In genomic region chr2:85303780-85304531, GRCh38 we compare ENCODE assay signal across 1 cellular context.
A peak's percentile ranks its signal among the peaks of the same experiment; 100 is the strongest.
TF ChIP-seq lines count a peak whose summit lies in the region.

No MANE protein-coding gene starts in this region.

TF ChIP-seq in HepG2, 621 proteins besides CTCF, POLR2A, EP300 and RAD21 (continues in another document):
- no peak for TF ChIP-seq ZNF510 (CRISPR knock-in tag; IDR thresholded peaks at IDR 0.05; ENCODE audit: low read depth)
- TF ChIP-seq ZNF713 (CRISPR knock-in tag; IDR thresholded peaks at IDR 0.05) = 0 out of 2 replicates have a peak, but pooled peaks have one; percentile 42
- peak; percentile 42; the same call in 1 of the 2 replicates for TF ChIP-seq KDM2A (CRISPR knock-in tag; IDR thresholded peaks at IDR 0.05; ENCODE audit: borderline replicate concordance, low read depth)
- TF ChIP-seq SIN3B (IDR thresholded peaks at IDR 0.05; ENCODE audit: low read length) = no peak
- no peak for TF ChIP-seq ATAD3A (CRISPR knock-in tag; IDR thresholded peaks at IDR 0.05)
- TF ChIP-seq, protein P1, sequence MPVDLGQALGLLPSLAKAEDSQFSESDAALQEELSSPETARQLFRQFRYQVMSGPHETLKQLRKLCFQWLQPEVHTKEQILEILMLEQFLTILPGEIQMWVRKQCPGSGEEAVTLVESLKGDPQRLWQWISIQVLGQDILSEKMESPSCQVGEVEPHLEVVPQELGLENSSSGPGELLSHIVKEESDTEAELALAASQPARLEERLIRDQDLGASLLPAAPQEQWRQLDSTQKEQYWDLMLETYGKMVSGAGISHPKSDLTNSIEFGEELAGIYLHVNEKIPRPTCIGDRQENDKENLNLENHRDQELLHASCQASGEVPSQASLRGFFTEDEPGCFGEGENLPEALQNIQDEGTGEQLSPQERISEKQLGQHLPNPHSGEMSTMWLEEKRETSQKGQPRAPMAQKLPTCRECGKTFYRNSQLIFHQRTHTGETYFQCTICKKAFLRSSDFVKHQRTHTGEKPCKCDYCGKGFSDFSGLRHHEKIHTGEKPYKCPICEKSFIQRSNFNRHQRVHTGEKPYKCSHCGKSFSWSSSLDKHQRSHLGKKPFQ (CRISPR knock-in tag; IDR thresholded peaks at IDR 0.05; ENCODE audit: insufficient replicate concordance) = no peak
- no peak for TF ChIP-seq ZNF670 (CRISPR knock-in tag; IDR thresholded peaks at IDR 0.05; ENCODE audit: borderline replicate concordance)
- TF ChIP-seq, protein P2, sequence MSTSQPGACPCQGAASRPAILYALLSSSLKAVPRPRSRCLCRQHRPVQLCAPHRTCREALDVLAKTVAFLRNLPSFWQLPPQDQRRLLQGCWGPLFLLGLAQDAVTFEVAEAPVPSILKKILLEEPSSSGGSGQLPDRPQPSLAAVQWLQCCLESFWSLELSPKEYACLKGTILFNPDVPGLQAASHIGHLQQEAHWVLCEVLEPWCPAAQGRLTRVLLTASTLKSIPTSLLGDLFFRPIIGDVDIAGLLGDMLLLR (CRISPR knock-in tag; IDR thresholded peaks at IDR 0.05) = no peak
- TF ChIP-seq ZNF746 (CRISPR knock-in tag; IDR thresholded peaks at IDR 0.05) = no peak
- TF ChIP-seq ZNF589 (CRISPR knock-in tag; conservative IDR thresholded peaks at IDR 0.05) = no peak
- TF ChIP-seq CREM (IDR thresholded peaks at IDR 0.05) = no peak
- TF ChIP-seq CREM (CRISPR knock-in tag; IDR thresholded peaks at IDR 0.05) = no peak
- no peak for TF ChIP-seq CCAR2 (optimal IDR thresholded peaks at IDR 0.05; ENCODE audit: low read depth, low read length)
- TF ChIP-seq SMC3 (IDR thresholded peaks at IDR 0.05; ENCODE audit: low read length) = no peak
- 0 out of 2 replicates have a peak, but pooled peaks have one; percentile 28 for TF ChIP-seq MIER3 (CRISPR knock-in tag; IDR thresholded peaks at IDR 0.05; ENCODE audit: borderline replicate concordance)
- no peak for TF ChIP-seq YEATS2 (CRISPR knock-in tag; IDR thresholded peaks at IDR 0.05; ENCODE audit: borderline replicate concordance)
- TF ChIP-seq SSRP1 (CRISPR knock-in tag; IDR thresholded peaks at IDR 0.05) = no peak
- peak; percentile 28; the same call in 1 of the 2 replicates for TF ChIP-seq SALL1 (CRISPR knock-in tag; IDR thresholded peaks at IDR 0.05)
- TF ChIP-seq ZBTB42 (CRISPR knock-in tag; IDR thresholded peaks at IDR 0.05) = no peak
- no peak for TF ChIP-seq ZNF235 (CRISPR knock-in tag; IDR thresholded peaks at IDR 0.05; ENCODE audit: borderline replicate concordance)
- TF ChIP-seq, protein P3, sequence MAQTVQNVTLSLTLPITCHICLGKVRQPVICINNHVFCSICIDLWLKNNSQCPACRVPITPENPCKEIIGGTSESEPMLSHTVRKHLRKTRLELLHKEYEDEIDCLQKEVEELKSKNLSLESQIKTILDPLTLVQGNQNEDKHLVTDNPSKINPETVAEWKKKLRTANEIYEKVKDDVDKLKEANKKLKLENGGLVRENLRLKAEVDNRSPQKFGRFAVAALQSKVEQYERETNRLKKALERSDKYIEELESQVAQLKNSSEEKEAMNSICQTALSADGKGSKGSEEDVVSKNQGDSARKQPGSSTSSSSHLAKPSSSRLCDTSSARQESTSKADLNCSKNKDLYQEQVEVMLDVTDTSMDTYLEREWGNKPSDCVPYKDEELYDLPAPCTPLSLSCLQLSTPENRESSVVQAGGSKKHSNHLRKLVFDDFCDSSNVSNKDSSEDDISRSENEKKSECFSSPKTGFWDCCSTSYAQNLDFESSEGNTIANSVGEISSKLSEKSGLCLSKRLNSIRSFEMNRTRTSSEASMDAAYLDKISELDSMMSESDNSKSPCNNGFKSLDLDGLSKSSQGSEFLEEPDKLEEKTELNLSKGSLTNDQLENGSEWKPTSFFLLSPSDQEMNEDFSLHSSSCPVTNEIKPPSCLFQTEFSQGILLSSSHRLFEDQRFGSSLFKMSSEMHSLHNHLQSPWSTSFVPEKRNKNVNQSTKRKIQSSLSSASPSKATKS (CRISPR knock-in tag; IDR thresholded peaks at IDR 0.05) = no peak
- no peak for TF ChIP-seq HES4 (CRISPR knock-in tag; IDR thresholded peaks at IDR 0.05; ENCODE audit: borderline replicate concordance)
- peak; percentile 72 for TF ChIP-seq ZNF225 (CRISPR knock-in tag; IDR thresholded peaks at IDR 0.05)
- TF ChIP-seq POLR2AphosphoS2 (IDR thresholded peaks at IDR 0.05; ENCODE audit: low read depth, low read length) = no peak
- no peak for TF ChIP-seq ZFYVE20 (CRISPR knock-in tag; IDR thresholded peaks at IDR 0.05; ENCODE audit: borderline replicate concordance, low read depth)
- 0 out of 2 replicates have a peak, but pooled peaks have one; percentile 40 for TF ChIP-seq CSRNP1 (CRISPR knock-in tag; IDR thresholded peaks at IDR 0.05)
- no peak for TF ChIP-seq ZNF12 (CRISPR knock-in tag; IDR thresholded peaks at IDR 0.05)
- 0 out of 2 replicates have a peak, but pooled peaks have one; percentile 18 for TF ChIP-seq SAP130 (CRISPR knock-in tag; IDR thresholded peaks at IDR 0.05; ENCODE audit: low read depth)
- TF ChIP-seq POLR2AphosphoS5 (IDR thresholded peaks at IDR 0.05; ENCODE audit: low read depth, low read length) = no peak
- no peak for TF ChIP-seq RARA (CRISPR knock-in tag; IDR thresholded peaks at IDR 0.05)
- TF ChIP-seq NFE2L1 (CRISPR knock-in tag; IDR thresholded peaks at IDR 0.05; ENCODE audit: borderline replicate concordance) = 0 out of 2 replicates have a peak, but pooled peaks have one; percentile 30
- no peak for TF ChIP-seq CENPX (CRISPR knock-in tag; IDR thresholded peaks at IDR 0.05)
- no peak for TF ChIP-seq ZNF264 (CRISPR knock-in tag; IDR thresholded peaks at IDR 0.05)
- TF ChIP-seq, protein P4, sequence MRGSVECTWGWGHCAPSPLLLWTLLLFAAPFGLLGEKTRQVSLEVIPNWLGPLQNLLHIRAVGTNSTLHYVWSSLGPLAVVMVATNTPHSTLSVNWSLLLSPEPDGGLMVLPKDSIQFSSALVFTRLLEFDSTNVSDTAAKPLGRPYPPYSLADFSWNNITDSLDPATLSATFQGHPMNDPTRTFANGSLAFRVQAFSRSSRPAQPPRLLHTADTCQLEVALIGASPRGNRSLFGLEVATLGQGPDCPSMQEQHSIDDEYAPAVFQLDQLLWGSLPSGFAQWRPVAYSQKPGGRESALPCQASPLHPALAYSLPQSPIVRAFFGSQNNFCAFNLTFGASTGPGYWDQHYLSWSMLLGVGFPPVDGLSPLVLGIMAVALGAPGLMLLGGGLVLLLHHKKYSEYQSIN (CRISPR knock-in tag; IDR thresholded peaks at IDR 0.05; ENCODE audit: borderline replicate concordance) = no peak
- TF ChIP-seq DMAP1 (CRISPR knock-in tag; IDR thresholded peaks at IDR 0.05) = no peak
- TF ChIP-seq NFYB (CRISPR knock-in tag; IDR thresholded peaks at IDR 0.05) = no peak
- 0 out of 2 replicates have a peak, but pooled peaks have one; percentile 28 for TF ChIP-seq EED (CRISPR knock-in tag; IDR thresholded peaks at IDR 0.05)
- TF ChIP-seq ZMYM2 (CRISPR knock-in tag; IDR thresholded peaks at IDR 0.05) = no peak
- no peak for TF ChIP-seq EHMT2 (IDR thresholded peaks at IDR 0.05; ENCODE audit: borderline replicate concordance, low read depth, low read length)
- TF ChIP-seq SCMH1 (CRISPR knock-in tag; IDR thresholded peaks at IDR 0.05; ENCODE audit: borderline replicate concordance) = no peak
- TF ChIP-seq ZNF598 (CRISPR knock-in tag; IDR thresholded peaks at IDR 0.05; ENCODE audit: borderline replicate concordance) = no peak
- TF ChIP-seq ZSCAN20 (CRISPR knock-in tag; IDR thresholded peaks at IDR 0.05; ENCODE audit: borderline replicate concordance) = no peak
- no peak for TF ChIP-seq ZNF24 (IDR thresholded peaks at IDR 0.05)
- TF ChIP-seq, protein P5, sequence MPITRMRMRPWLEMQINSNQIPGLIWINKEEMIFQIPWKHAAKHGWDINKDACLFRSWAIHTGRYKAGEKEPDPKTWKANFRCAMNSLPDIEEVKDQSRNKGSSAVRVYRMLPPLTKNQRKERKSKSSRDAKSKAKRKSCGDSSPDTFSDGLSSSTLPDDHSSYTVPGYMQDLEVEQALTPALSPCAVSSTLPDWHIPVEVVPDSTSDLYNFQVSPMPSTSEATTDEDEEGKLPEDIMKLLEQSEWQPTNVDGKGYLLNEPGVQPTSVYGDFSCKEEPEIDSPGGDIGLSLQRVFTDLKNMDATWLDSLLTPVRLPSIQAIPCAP (CRISPR knock-in tag; IDR thresholded peaks at IDR 0.05; ENCODE audit: low read depth) = no peak
- TF ChIP-seq PITX1 (CRISPR knock-in tag; IDR thresholded peaks at IDR 0.05) = no peak
- TF ChIP-seq TMF1 (CRISPR knock-in tag; IDR thresholded peaks at IDR 0.05; ENCODE audit: low read depth) = no peak
- TF ChIP-seq MLLT10 (CRISPR knock-in tag; IDR thresholded peaks at IDR 0.05) = no peak
- 0 out of 2 replicates have a peak, but pooled peaks have one; percentile 49 for TF ChIP-seq SNAPC2 (CRISPR knock-in tag; IDR thresholded peaks at IDR 0.05)
- no peak for TF ChIP-seq GPN1 (CRISPR knock-in tag; IDR thresholded peaks at IDR 0.05; ENCODE audit: borderline replicate concordance)
- no peak for TF ChIP-seq FOXC1 (CRISPR knock-in tag; IDR thresholded peaks at IDR 0.05; ENCODE audit: borderline replicate concordance)
- TF ChIP-seq ZNF761 (CRISPR knock-in tag; conservative IDR thresholded peaks at IDR 0.05) = no peak
- TF ChIP-seq, protein P6, sequence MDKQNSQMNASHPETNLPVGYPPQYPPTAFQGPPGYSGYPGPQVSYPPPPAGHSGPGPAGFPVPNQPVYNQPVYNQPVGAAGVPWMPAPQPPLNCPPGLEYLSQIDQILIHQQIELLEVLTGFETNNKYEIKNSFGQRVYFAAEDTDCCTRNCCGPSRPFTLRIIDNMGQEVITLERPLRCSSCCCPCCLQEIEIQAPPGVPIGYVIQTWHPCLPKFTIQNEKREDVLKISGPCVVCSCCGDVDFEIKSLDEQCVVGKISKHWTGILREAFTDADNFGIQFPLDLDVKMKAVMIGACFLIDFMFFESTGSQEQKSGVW (CRISPR knock-in tag; IDR thresholded peaks at IDR 0.05; ENCODE audit: borderline replicate concordance) = no peak
- TF ChIP-seq, protein P7, sequence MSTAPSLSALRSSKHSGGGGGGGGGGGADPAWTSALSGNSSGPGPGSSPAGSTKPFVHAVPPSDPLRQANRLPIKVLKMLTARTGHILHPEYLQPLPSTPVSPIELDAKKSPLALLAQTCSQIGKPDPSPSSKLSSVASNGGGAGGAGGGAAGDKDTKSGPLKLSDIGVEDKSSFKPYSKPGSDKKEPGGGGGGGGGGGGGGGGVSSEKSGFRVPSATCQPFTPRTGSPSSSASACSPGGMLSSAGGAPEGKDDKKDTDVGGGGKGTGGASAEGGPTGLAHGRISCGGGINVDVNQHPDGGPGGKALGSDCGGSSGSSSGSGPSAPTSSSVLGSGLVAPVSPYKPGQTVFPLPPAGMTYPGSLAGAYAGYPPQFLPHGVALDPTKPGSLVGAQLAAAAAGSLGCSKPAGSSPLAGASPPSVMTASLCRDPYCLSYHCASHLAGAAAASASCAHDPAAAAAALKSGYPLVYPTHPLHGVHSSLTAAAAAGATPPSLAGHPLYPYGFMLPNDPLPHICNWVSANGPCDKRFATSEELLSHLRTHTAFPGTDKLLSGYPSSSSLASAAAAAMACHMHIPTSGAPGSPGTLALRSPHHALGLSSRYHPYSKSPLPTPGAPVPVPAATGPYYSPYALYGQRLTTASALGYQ (CRISPR knock-in tag; IDR thresholded peaks at IDR 0.05) = no peak
- peak; percentile 36; the same call in 1 of the 2 replicates for TF ChIP-seq GABPB1 (CRISPR knock-in tag; IDR thresholded peaks at IDR 0.05)
- no peak for TF ChIP-seq HOXA9 (CRISPR knock-in tag; IDR thresholded peaks at IDR 0.05; ENCODE audit: borderline replicate concordance)
- 0 out of 2 replicates have a peak, but pooled peaks have one; percentile 40 for TF ChIP-seq TARDBP (CRISPR knock-in tag; IDR thresholded peaks at IDR 0.05)
- peak; percentile 23 for TF ChIP-seq HNRNPLL (IDR thresholded peaks at IDR 0.05; ENCODE audit: low read depth, low read length, poor library complexity, severe bottlenecking)
- TF ChIP-seq MTA1 (CRISPR knock-in tag; IDR thresholded peaks at IDR 0.05; ENCODE audit: borderline replicate concordance) = no peak
- no peak for TF ChIP-seq MAFK (conservative IDR thresholded peaks at IDR 0.05 in 1 of 2, IDR thresholded peaks at IDR 0.05 in 1 of 2; ENCODE audit: low read length in 2 of 2)
- no peak for TF ChIP-seq HMGXB3 (CRISPR knock-in tag; IDR thresholded peaks at IDR 0.05; ENCODE audit: borderline replicate concordance)
- TF ChIP-seq ZNF839 (CRISPR knock-in tag; IDR thresholded peaks at IDR 0.05; ENCODE audit: borderline replicate concordance) = 0 out of 2 replicates have a peak, but pooled peaks have one; percentile 31
- TF ChIP-seq ESRRA (CRISPR knock-in tag; IDR thresholded peaks at IDR 0.05; ENCODE audit: low read depth) = no peak
